ENCODE assay signal across 25 cellular contexts in genomic region chr9:135210676-135211523, GRCh38.
"Had no signal": no experiment of that assay in that cellular context is flagged by ENCODE, and none has a peak within 500 bp of the region (broad histone marks: within the 10 kb centered on the region; RNA-seq: fewer than 3 reads in every experiment).

No MANE protein-coding gene starts in this region.

- H3K36me3 Mint-ChIP-seq: activated CD8-positive, alpha-beta memory T cell treated with anti-CD3 and anti-CD28 coated beads, Interleukin-2, amount 10 ng/mL, durations not matched to agents 7 days and 5 days; activated naive CD4-positive, alpha-beta T cell treated with anti-CD3 and anti-CD28 coated beads, Interleukin-2, amount 10 ng/mL, durations not matched to agents 7 days and 5 days; brain; mesothelial cell of epicardium; stimulated activated memory B cell treated with anti-CD40 and anti-IgM and Interleukin-4, amounts not matched to agents 10 μg/mL and 1 μg/mL and 100 μg/mL, for 72 hours had no signal

- H3K27me3 Mint-ChIP-seq: activated CD4-positive, alpha-beta T cell treated with anti-CD3 and anti-CD28 coated beads, Interleukin-2, amount 10 ng/mL, durations not matched to agents 7 days and 5 days; activated CD8-positive, alpha-beta memory T cell treated with anti-CD3 and anti-CD28 coated beads, Interleukin-2, amount 10 ng/mL, durations not matched to agents 7 days and 5 days; activated naive CD4-positive, alpha-beta T cell treated with anti-CD3 and anti-CD28 coated beads, Interleukin-2, amount 10 ng/mL, durations not matched to agents 7 days and 5 days had no signal

- H3K27ac ChIP-seq: left lung, parathyroid adenoma, right lobe of liver, stomach had no signal

- H3K9me3 Mint-ChIP-seq: mesothelial cell of epicardium had no signal

- H3K4me1 ChIP-seq: parathyroid adenoma, right lobe of liver had no signal

- H3K4me3 Mint-ChIP-seq: activated CD4-positive, alpha-beta T cell treated with anti-CD3 and anti-CD28 coated beads, Interleukin-2, amount 10 ng/mL, durations not matched to agents 7 days and 5 days; activated CD8-positive, alpha-beta memory T cell treated with anti-CD3 and anti-CD28 coated beads, Interleukin-2, amount 10 ng/mL, durations not matched to agents 7 days and 5 days; activated CD8-positive, alpha-beta T cell treated with anti-CD3 and anti-CD28 coated beads for 36 hours; activated naive CD4-positive, alpha-beta T cell treated with anti-CD3 and anti-CD28 coated beads, Interleukin-2, amount 10 ng/mL, durations not matched to agents 7 days and 5 days; activated naive CD8-positive, alpha-beta T cell treated with anti-CD3 and anti-CD28 coated beads, Interleukin-2, amount 50 U/mL, for 24 hours; brain; mesothelial cell of epicardium; nephron; stimulated activated memory B cell treated with anti-CD40 and anti-IgM and Interleukin-4, amounts not matched to agents 10 μg/mL and 1 μg/mL and 100 μg/mL, for 72 hours had no signal

- H3K9me3 ChIP-seq: right lobe of liver had no signal

- H3K27ac Mint-ChIP-seq: activated CD4-positive, alpha-beta T cell treated with anti-CD3 and anti-CD28 coated beads, Interleukin-2, amount 10 ng/mL, durations not matched to agents 7 days and 5 days; activated CD8-positive, alpha-beta memory T cell treated with anti-CD3 and anti-CD28 coated beads, Interleukin-2, amount 10 ng/mL, durations not matched to agents 7 days and 5 days; activated CD8-positive, alpha-beta T cell treated with anti-CD3 and anti-CD28 coated beads for 36 hours; activated naive CD4-positive, alpha-beta T cell treated with anti-CD3 and anti-CD28 coated beads, Interleukin-2, amount 10 ng/mL, durations not matched to agents 7 days and 5 days; activated naive CD8-positive, alpha-beta T cell treated with anti-CD3 and anti-CD28 coated beads, Interleukin-2, amount 50 U/mL, for 24 hours; mesothelial cell of epicardium; nephron; stimulated activated memory B cell treated with anti-CD40 and anti-IgM and Interleukin-4, amounts not matched to agents 10 μg/mL and 1 μg/mL and 100 μg/mL, for 72 hours had no signal

- FAIRE-seq: small intestine had no signal

- H3K4me3 ChIP-seq: left lung, right lobe of liver, stomach had no signal

- H3K27me3 ChIP-seq: right lobe of liver had no signal

- DNase-seq: activated CD4-positive, alpha-beta T cell treated with anti-CD3 and anti-CD28 coated beads, Interleukin-2, amount 10 ng/mL, durations not matched to agents 7 days and 5 days; activated CD8-positive, alpha-beta memory T cell treated with anti-CD3 and anti-CD28 coated beads, Interleukin-2, amount 10 ng/mL, durations not matched to agents 7 days and 5 days; activated CD8-positive, alpha-beta T cell treated with anti-CD3 and anti-CD28 coated beads for 36 hours; activated effector memory CD4-positive, alpha-beta T cell treated with anti-CD3 and anti-CD28 coated beads, Interleukin-2, amount 50 U/mL, for 16 hours; activated naive CD4-positive, alpha-beta T cell treated with anti-CD3 and anti-CD28 coated beads, Interleukin-2, amount 10 ng/mL, durations not matched to agents 7 days and 5 days; activated naive CD8-positive, alpha-beta T cell treated with anti-CD3 and anti-CD28 coated beads, Interleukin-2, amount 50 U/mL, for 24 hours; activated T-cell treated with anti-CD3 and anti-CD28 coated beads for 4 hours; caudate nucleus; dermis blood vessel endothelial cell; effector CD8-positive, alpha-beta T cell; erythroblast; foreskin fibroblast; mammary epithelial cell; small intestine; stimulated activated CD4-positive, alpha-beta T cell treated with anti-CD3 and anti-CD28 coated beads, Interleukin-15, amount 100 ng/mL, for 24 hours; stomach; trophoblast cell had no signal

- H3K36me3 ChIP-seq: left lung, right lobe of liver, stomach had no signal

- ATAC-seq: activated CD4-positive, CD25-positive, alpha-beta regulatory T cell treated with anti-CD3 and anti-CD28 coated beads, Interleukin-2, amount 50 U/mL, for 24 hours; activated CD8-positive, alpha-beta memory T cell treated with anti-CD3 and anti-CD28 coated beads, Interleukin-2, amount 10 ng/mL, durations not matched to agents 7 days and 5 days; activated CD8-positive, alpha-beta T cell treated with anti-CD3 and anti-CD28 coated beads for 36 hours; activated naive CD8-positive, alpha-beta T cell treated with anti-CD3 and anti-CD28 coated beads, Interleukin-2, amount 50 U/mL, for 24 hours; right lobe of liver; stimulated activated memory B cell treated with anti-CD40 and anti-IgM and Interleukin-4, amounts not matched to agents 10 μg/mL and 1 μg/mL and 100 μg/mL, for 72 hours had no signal

- H3K4me1 Mint-ChIP-seq: activated CD4-positive, alpha-beta T cell treated with anti-CD3 and anti-CD28 coated beads, Interleukin-2, amount 10 ng/mL, durations not matched to agents 7 days and 5 days; activated CD8-positive, alpha-beta memory T cell treated with anti-CD3 and anti-CD28 coated beads, Interleukin-2, amount 10 ng/mL, durations not matched to agents 7 days and 5 days; activated naive CD4-positive, alpha-beta T cell treated with anti-CD3 and anti-CD28 coated beads, Interleukin-2, amount 10 ng/mL, durations not matched to agents 7 days and 5 days; activated naive CD8-positive, alpha-beta T cell treated with anti-CD3 and anti-CD28 coated beads, Interleukin-2, amount 50 U/mL, for 24 hours; stimulated activated memory B cell treated with anti-CD40 and anti-IgM and Interleukin-4, amounts not matched to agents 10 μg/mL and 1 μg/mL and 100 μg/mL, for 72 hours had no signal
